In the genomic region with DNA sequence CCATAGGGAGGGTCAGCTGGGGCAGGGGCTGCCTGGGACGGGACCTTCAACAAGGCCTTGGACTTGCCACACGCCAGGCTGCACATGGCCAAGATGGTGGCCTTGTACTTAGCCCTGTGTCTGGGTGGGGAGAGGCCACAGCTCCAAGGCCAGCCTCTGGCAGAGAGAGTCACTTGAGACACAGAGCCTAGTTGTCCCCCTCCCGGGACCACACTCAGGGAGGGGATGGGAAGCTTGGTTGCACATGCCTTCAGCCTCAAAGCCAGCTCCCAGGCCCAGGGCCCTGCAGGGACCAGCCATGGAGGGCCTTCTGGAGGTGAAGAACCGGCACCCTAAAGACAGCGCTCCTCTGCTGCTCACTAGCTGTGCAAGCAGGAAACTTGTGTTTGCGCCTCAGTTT, we compare ENCODE assay signal across 19 cellular contexts. TPM values are rescaled to one million over a fixed set of nuclear protein-coding genes. Genes with fewer than 3 reads are reported as not detected.
"Had no signal": no experiment of that assay in that cellular context is flagged by ENCODE, and none has a peak within 500 bp of the region (broad histone marks: within the 10 kb centered on the region; RNA-seq: fewer than 3 reads in every experiment).

No MANE protein-coding gene starts in this region.

- H3K9me3 ChIP-seq: gastrocnemius medialis, sigmoid colon, SK-N-SH, spleen, tibial nerve, vagina had no signal

- H3K36me3 ChIP-seq: cardiac muscle cell, gastrocnemius medialis, sigmoid colon, vagina had no signal

- H3K4me1 ChIP-seq: parathyroid adenoma had no signal

- H3K4me2 ChIP-seq: SK-N-SH had no signal

- H3K27me3 Mint-ChIP-seq: memory B cell had no signal

- H3K4me3 Mint-ChIP-seq: activated CD8-positive, alpha-beta T cell treated with anti-CD3 and anti-CD28 coated beads, Interleukin-2, amount 10 ng/mL, durations not matched to agents 7 days and 5 days; activated naive CD8-positive, alpha-beta T cell treated with anti-CD3 and anti-CD28 coated beads, Interleukin-2, amount 10 ng/mL, durations not matched to agents 7 days and 5 days; memory B cell; stimulated activated naive B cell treated with anti-CD40 and anti-IgM and Interleukin-4, amounts not matched to agents 10 μg/mL and 1 μg/mL and 100 μg/mL, for 72 hours; T-helper 2 cell treated with Interferon-gamma antibody and Interleukin-4, amounts not matched to agents 5 μg/mL and 100 μg/mL, for 36 hours had no signal

- H3K27me3 ChIP-seq: cardiac muscle cell, gastrocnemius medialis, spleen, tibial nerve, vagina had no signal

- H3K27ac ChIP-seq: cardiac muscle cell, gastrocnemius medialis, parathyroid adenoma, sigmoid colon, tibial nerve, vagina had no signal

- DNase-seq: activated CD4-positive, alpha-beta T cell treated with anti-CD3 and anti-CD28 coated beads for 48 hours; activated CD4-positive, CD25-positive, alpha-beta regulatory T cell; activated CD8-positive, alpha-beta T cell treated with anti-CD3 and anti-CD28 coated beads, Interleukin-2, amount 10 ng/mL, durations not matched to agents 7 days and 5 days; activated naive CD8-positive, alpha-beta T cell treated with anti-CD3 and anti-CD28 coated beads, Interleukin-2, amount 10 ng/mL, durations not matched to agents 7 days and 5 days; amygdala; gastrocnemius medialis; naive thymus-derived CD4-positive, alpha-beta T cell; sigmoid colon; SK-N-SH; spleen; stimulated activated CD4-positive, alpha-beta T cell treated with anti-CD3 and anti-CD28 coated beads, Interleukin-4, amount 100 ng/mL, for 4 hours; stimulated activated naive B cell treated with anti-CD40 and anti-IgM and Interleukin-4, amounts not matched to agents 10 μg/mL and 1 μg/mL and 100 μg/mL, for 72 hours had no signal

- H3K79me2 ChIP-seq: parathyroid adenoma had no signal

- H3K9me3 Mint-ChIP-seq: activated naive CD8-positive, alpha-beta T cell treated with anti-CD3 and anti-CD28 coated beads, Interleukin-2, amount 10 ng/mL, durations not matched to agents 7 days and 5 days; memory B cell; stimulated activated naive B cell treated with anti-CD40 and anti-IgM and Interleukin-4, amounts not matched to agents 10 μg/mL and 1 μg/mL and 100 μg/mL, for 72 hours; T-helper 2 cell treated with Interferon-gamma antibody and Interleukin-4, amounts not matched to agents 5 μg/mL and 100 μg/mL, for 36 hours had no signal

- H3K27ac Mint-ChIP-seq: activated CD8-positive, alpha-beta T cell treated with anti-CD3 and anti-CD28 coated beads, Interleukin-2, amount 10 ng/mL, durations not matched to agents 7 days and 5 days; activated naive CD8-positive, alpha-beta T cell treated with anti-CD3 and anti-CD28 coated beads, Interleukin-2, amount 10 ng/mL, durations not matched to agents 7 days and 5 days; memory B cell; stimulated activated naive B cell treated with anti-CD40 and anti-IgM and Interleukin-4, amounts not matched to agents 10 μg/mL and 1 μg/mL and 100 μg/mL, for 72 hours; T-helper 2 cell treated with Interferon-gamma antibody and Interleukin-4, amounts not matched to agents 5 μg/mL and 100 μg/mL, for 36 hours had no signal

- H3K4me3 ChIP-seq: cardiac muscle cell, gastrocnemius medialis, sigmoid colon, spleen, tibial nerve, vagina had no signal

- H3K36me3 Mint-ChIP-seq: activated naive CD8-positive, alpha-beta T cell treated with anti-CD3 and anti-CD28 coated beads, Interleukin-2, amount 10 ng/mL, durations not matched to agents 7 days and 5 days; memory B cell; naive thymus-derived CD4-positive, alpha-beta T cell; stimulated activated naive B cell treated with anti-CD40 and anti-IgM and Interleukin-4, amounts not matched to agents 10 μg/mL and 1 μg/mL and 100 μg/mL, for 72 hours had no signal

- H3K9ac ChIP-seq: parathyroid adenoma, SK-N-SH had no signal

RNA-seq across cellular contexts. Expression of gene MMRN2, which starts 16.7 kb away (rescaled TPM):
- total RNA-seq: activated CD8-positive, alpha-beta T cell treated with anti-CD3 and anti-CD28 coated beads, Interleukin-2, amount 10 ng/mL, durations not matched to agents 7 days and 5 days; activated naive CD8-positive, alpha-beta T cell treated with anti-CD3 and anti-CD28 coated beads, Interleukin-2, amount 10 ng/mL, durations not matched to agents 7 days and 5 days had no signal

RNA-seq across cellular contexts. Expression of gene SNCG, which starts 17.7 kb away (rescaled TPM):
- total RNA-seq: activated CD8-positive, alpha-beta T cell treated with anti-CD3 and anti-CD28 coated beads, Interleukin-2, amount 10 ng/mL, durations not matched to agents 7 days and 5 days; activated naive CD8-positive, alpha-beta T cell treated with anti-CD3 and anti-CD28 coated beads, Interleukin-2, amount 10 ng/mL, durations not matched to agents 7 days and 5 days; kidney epithelial cell had no signal
- polyA plus RNA-seq: naive thymus-derived CD4-positive, alpha-beta T cell had no signal

RNA-seq across cellular contexts. Expression of gene ADIRF, which starts 27.6 kb away (rescaled TPM):
- total RNA-seq: activated CD8-positive, alpha-beta T cell treated with anti-CD3 and anti-CD28 coated beads, Interleukin-2, amount 10 ng/mL, durations not matched to agents 7 days and 5 days; activated naive CD8-positive, alpha-beta T cell treated with anti-CD3 and anti-CD28 coated beads, Interleukin-2, amount 10 ng/mL, durations not matched to agents 7 days and 5 days; cardiac muscle cell; kidney epithelial cell had no signal
- polyA plus RNA-seq: SK-N-SH had no signal
